In genomic region chr1:226407497-226408284, GRCh38 we compare ENCODE assay signal across 1 cellular context.
TF ChIP-seq lines count a peak whose summit lies in the region.

Gene PARP1, minus strand, starts transcription at chr1:226408093. Its CDS starts 164 bp downstream, at chr1:226407929.

TF ChIP-seq in WTC11, 78 proteins besides CTCF, POLR2A, EP300 and RAD21 (continued from another document):
- TF ChIP-seq USF1 (CRISPR knock-in tag; IDR thresholded peaks at IDR 0.05): no peak
- TF ChIP-seq ARID4B (CRISPR knock-in tag; IDR thresholded peaks at IDR 0.05; ENCODE audit: borderline replicate concordance): no peak
- TF ChIP-seq PRRX2 (CRISPR knock-in tag; IDR thresholded peaks at IDR 0.05): 0 out of 2 replicates have a peak, but pooled peaks have one; percentile 51
- no peak for TF ChIP-seq ERG (CRISPR knock-in tag; IDR thresholded peaks at IDR 0.05)
- 0 out of 2 replicates have a peak, but pooled peaks have one; percentile 48 for TF ChIP-seq GABPB1 (CRISPR knock-in tag; IDR thresholded peaks at IDR 0.05)
- no peak for TF ChIP-seq NFYB (CRISPR knock-in tag; conservative IDR thresholded peaks at IDR 0.05; ENCODE audit: low read depth)
- no peak for TF ChIP-seq TCF7 (CRISPR knock-in tag; IDR thresholded peaks at IDR 0.05; ENCODE audit: low read depth)
- no peak for TF ChIP-seq NFATC4 (CRISPR knock-in tag; IDR thresholded peaks at IDR 0.05)
- TF ChIP-seq ZBTB21 (CRISPR knock-in tag; IDR thresholded peaks at IDR 0.05; ENCODE audit: borderline replicate concordance): no peak
- TF ChIP-seq ZNF423 (CRISPR knock-in tag; IDR thresholded peaks at IDR 0.05): peak; percentile 75
- no peak for TF ChIP-seq USF2 (CRISPR knock-in tag; IDR thresholded peaks at IDR 0.05)
- TF ChIP-seq ZNF416 (CRISPR knock-in tag; IDR thresholded peaks at IDR 0.05): no peak
- TF ChIP-seq ETV6 (CRISPR knock-in tag; IDR thresholded peaks at IDR 0.05): peak; percentile 41; the same call in 1 of the 2 replicates
- 0 out of 2 replicates have a peak, but pooled peaks have one; percentile 35 for TF ChIP-seq ZNF232 (CRISPR knock-in tag; IDR thresholded peaks at IDR 0.05)
- no peak for TF ChIP-seq ZNF671 (CRISPR knock-in tag; IDR thresholded peaks at IDR 0.05)
- no peak for TF ChIP-seq EMX1 (CRISPR knock-in tag; IDR thresholded peaks at IDR 0.05)
- no peak for TF ChIP-seq ZNF281 (CRISPR knock-in tag; IDR thresholded peaks at IDR 0.05)
- no peak for TF ChIP-seq CREB1 (CRISPR knock-in tag; IDR thresholded peaks at IDR 0.05)
- TF ChIP-seq GRHL2 (CRISPR knock-in tag; IDR thresholded peaks at IDR 0.05; ENCODE audit: insufficient replicate concordance, severe bottlenecking): no peak
- TF ChIP-seq PREB (CRISPR knock-in tag; IDR thresholded peaks at IDR 0.05; ENCODE audit: borderline replicate concordance): no peak
- TF ChIP-seq MXD4 (CRISPR knock-in tag; IDR thresholded peaks at IDR 0.05; ENCODE audit: borderline replicate concordance): no peak
- no peak for TF ChIP-seq TEAD1 (CRISPR knock-in tag; IDR thresholded peaks at IDR 0.05)
- TF ChIP-seq RELA (CRISPR knock-in tag; IDR thresholded peaks at IDR 0.05; ENCODE audit: borderline replicate concordance): no peak
- no peak for TF ChIP-seq ZNF219 (CRISPR knock-in tag; IDR thresholded peaks at IDR 0.05; ENCODE audit: borderline replicate concordance)
- TF ChIP-seq ESRRA (CRISPR knock-in tag; IDR thresholded peaks at IDR 0.05; ENCODE audit: borderline replicate concordance): peak; percentile 40; the same call in 1 of the 2 replicates
- no peak for TF ChIP-seq OVOL2 (CRISPR knock-in tag; IDR thresholded peaks at IDR 0.05; ENCODE audit: borderline replicate concordance)
- TF ChIP-seq MYBL2 (CRISPR knock-in tag; IDR thresholded peaks at IDR 0.05): no peak
- TF ChIP-seq HMGA2 (CRISPR knock-in tag; IDR thresholded peaks at IDR 0.05): no peak
- TF ChIP-seq FOXP1 (CRISPR knock-in tag; IDR thresholded peaks at IDR 0.05; ENCODE audit: borderline replicate concordance): peak; percentile 68; the same call in 1 of the 2 replicates
- no peak for TF ChIP-seq ATF1 (CRISPR knock-in tag; IDR thresholded peaks at IDR 0.05)
- TF ChIP-seq ZNF121 (CRISPR knock-in tag; IDR thresholded peaks at IDR 0.05): no peak
- TF ChIP-seq ZSCAN18 (CRISPR knock-in tag; IDR thresholded peaks at IDR 0.05): no peak
- TF ChIP-seq NR2C2 (CRISPR knock-in tag; IDR thresholded peaks at IDR 0.05): no peak
- no peak for TF ChIP-seq ZNF425 (CRISPR knock-in tag; conservative IDR thresholded peaks at IDR 0.05)
- TF ChIP-seq SP1 (CRISPR knock-in tag; conservative IDR thresholded peaks at IDR 0.05): peak; percentile 91
- no peak for TF ChIP-seq ZBTB43 (CRISPR knock-in tag; IDR thresholded peaks at IDR 0.05)
- no peak for TF ChIP-seq SOX15 (CRISPR knock-in tag; IDR thresholded peaks at IDR 0.05)
- TF ChIP-seq E2F1 (CRISPR knock-in tag; IDR thresholded peaks at IDR 0.05): no peak
- TF ChIP-seq KAT7 (CRISPR knock-in tag; IDR thresholded peaks at IDR 0.05; ENCODE audit: borderline replicate concordance): 0 out of 2 replicates have a peak, but pooled peaks have one; percentile 68
